Comparison of ENCODE assay signal across 11 cellular contexts in the genomic region with DNA sequence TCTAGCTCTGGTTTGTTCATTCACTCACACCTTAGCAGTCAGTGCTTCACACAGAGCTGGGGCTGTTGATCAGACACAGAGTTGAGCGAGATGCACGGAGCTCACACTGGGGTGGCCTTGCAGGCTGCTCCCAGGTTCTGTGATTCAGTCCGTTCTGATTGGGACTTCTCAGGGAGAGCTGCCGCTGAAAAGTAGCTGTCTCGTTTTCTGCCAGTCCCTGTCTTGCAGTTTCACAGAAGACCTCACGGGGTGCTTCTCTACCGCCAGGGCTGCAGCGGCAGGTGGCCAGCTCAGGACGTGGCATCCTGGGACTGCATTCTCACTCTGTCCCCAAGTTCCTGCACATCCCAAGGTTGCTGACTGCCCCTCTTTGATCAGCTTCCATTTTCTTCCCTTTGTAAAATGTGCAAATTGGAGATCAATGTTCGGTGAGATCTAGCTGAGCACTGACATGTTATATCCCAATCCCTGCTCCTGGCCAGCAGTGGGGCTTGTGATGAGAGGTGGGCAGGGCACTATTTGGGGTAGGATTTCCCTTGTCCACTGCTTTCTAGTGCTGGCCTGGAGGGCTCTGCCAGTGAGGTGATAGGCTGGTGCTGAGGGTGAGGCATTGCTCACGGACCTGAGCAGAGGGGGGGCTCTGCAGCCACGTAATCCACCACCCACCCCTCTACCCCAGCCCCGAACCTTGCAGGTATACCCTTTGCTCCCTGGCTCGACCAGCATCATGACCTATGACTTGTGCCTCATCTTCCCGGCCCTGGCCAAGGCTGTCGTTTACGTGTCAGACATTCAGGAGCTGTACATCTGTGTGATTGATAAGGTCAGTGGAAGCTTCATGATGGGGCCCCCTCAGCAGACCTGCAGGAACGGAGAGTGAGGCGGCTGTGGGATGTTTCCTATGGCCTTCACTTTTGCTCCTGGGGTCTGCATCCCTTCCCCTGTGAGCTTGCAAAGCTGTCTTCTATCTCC. TPM values are rescaled to one million over a fixed set of nuclear protein-coding genes. Genes with fewer than 3 reads are reported as not detected.
A peak's percentile ranks its signal among the peaks of the same experiment; 100 is the strongest.
DNase-seq lines count a peak whose midpoint lies in the region; ATAC-seq and TF ChIP-seq lines count a peak whose summit lies in the region.
"Had no signal": no experiment of that assay in that cellular context is flagged by ENCODE, and none has a peak within 500 bp of the region (broad histone marks: within the 10 kb centered on the region; RNA-seq: fewer than 3 reads in every experiment).

No MANE protein-coding gene starts in this region.

- H3K27me3 Mint-ChIP-seq in chondrocyte (ENCODE audit: low read depth) (peaks cover 35% of the 10 kb centered on the region), osteocyte (ENCODE audit: unreplicated experiment) (peaks cover 52% of the 10 kb centered on the region)

- peak; percentile 69 for DNase-seq in DMS 273 (lab: John Stamatoyannopoulos, UW; ENCODE audit: unreplicated experiment)
- DNase-seq in DMS 273 treated with DMSO at 0.1 percent for 48 hours (lab: John Stamatoyannopoulos, UW), result no peak
- DNase-seq in NCI-H526 (lab: John Stamatoyannopoulos, UW), result peak; percentile 41 to 78
- no peak for DNase-seq in chondrocyte (ENCODE audit: low spot score)
- DNase-seq in osteocyte (ENCODE audit: extremely low spot score, unreplicated experiment), result no peak
- DNase-seq in HEK293T (ENCODE audit: extremely low spot score), result no peak
- no peak for DNase-seq in NCI-H1048 (lab: John Stamatoyannopoulos, UW)
- DNase-seq: activated CD4-positive, CD25-positive, alpha-beta regulatory T cell treated with anti-CD3 and anti-CD28 coated beads, Interleukin-2, amount 50 U/mL, for 72 hours; activated naive CD4-positive, alpha-beta T cell treated with Interleukin-2 at 50 U/mL for 16 hours; NCI-H774 had no signal

- H3K9me3 Mint-ChIP-seq in chondrocyte (ENCODE audit: low read depth), result peaks cover 9% of the 10 kb centered on the region
- H3K9me3 Mint-ChIP-seq in osteocyte (ENCODE audit: unreplicated experiment), result peaks cover 4% of the 10 kb centered on the region

- H3K27ac Mint-ChIP-seq in chondrocyte (ENCODE audit: unreplicated experiment) (no peak overlapping the region), osteocyte (ENCODE audit: unreplicated experiment) (no peak overlapping the region)

- CTCF ChIA-PET in HEK293T (lab: Yijun Ruan, JAX), result interaction anchor here (1.0 kb wide), 1 partner anchor 9 kb away, joined by 4 read pairs; no protein-coding TSS in a partner anchor

- TF ChIP-seq CTCF in chondrocyte (IDR thresholded peaks at IDR 0.05) (peak; percentile 49), osteocyte (IDR thresholded peaks at IDR 0.05) (peak; percentile 13)

- H3K4me3 Mint-ChIP-seq in chondrocyte (ENCODE audit: unreplicated experiment) (no peak overlapping the region), osteocyte (ENCODE audit: unreplicated experiment) (no peak overlapping the region)

- H3K4me1 Mint-ChIP-seq in chondrocyte (ENCODE audit: low read depth) (peaks cover 1% of the 10 kb centered on the region), osteocyte (ENCODE audit: unreplicated experiment) (no peaks in the 10 kb centered on the region)

- no peaks in the 10 kb centered on the region for H3K36me3 Mint-ChIP-seq in chondrocyte (ENCODE audit: low read depth)
- no peaks in the 10 kb centered on the region for H3K36me3 Mint-ChIP-seq in osteocyte (ENCODE audit: unreplicated experiment)

- POLR2A ChIA-PET in HEK293T (lab: Yijun Ruan, JAX), result no interaction called here

- no peak for ATAC-seq in HG02970 (IDR thresholded peaks at IDR 0.05; ENCODE audit: low FRiP score, unreplicated experiment)

TF ChIP-seq in HEK293T, 16 proteins besides CTCF, POLR2A, EP300 and RAD21:
- no peak for TF ChIP-seq LEF1 (IDR thresholded peaks at IDR 0.05; ENCODE audit: borderline replicate concordance)
- TF ChIP-seq FOXA1 (IDR thresholded peaks at IDR 0.05), result no peak
- no peak for TF ChIP-seq HDGF (IDR thresholded peaks at IDR 0.05; ENCODE audit: borderline replicate concordance)
- no peak for TF ChIP-seq CTBP1 (IDR thresholded peaks at IDR 0.05; ENCODE audit: borderline replicate concordance)
- TF ChIP-seq ELF4 (IDR thresholded peaks at IDR 0.05), result no peak
- no peak for TF ChIP-seq ARNT (IDR thresholded peaks at IDR 0.05)
- TF ChIP-seq TARDBP (IDR thresholded peaks at IDR 0.05), result no peak
- TF ChIP-seq SUZ12 (IDR thresholded peaks at IDR 0.05), result no peak
- TF ChIP-seq L3MBTL2 (conservative IDR thresholded peaks at IDR 0.05), result no peak
- TF ChIP-seq, protein P1, sequence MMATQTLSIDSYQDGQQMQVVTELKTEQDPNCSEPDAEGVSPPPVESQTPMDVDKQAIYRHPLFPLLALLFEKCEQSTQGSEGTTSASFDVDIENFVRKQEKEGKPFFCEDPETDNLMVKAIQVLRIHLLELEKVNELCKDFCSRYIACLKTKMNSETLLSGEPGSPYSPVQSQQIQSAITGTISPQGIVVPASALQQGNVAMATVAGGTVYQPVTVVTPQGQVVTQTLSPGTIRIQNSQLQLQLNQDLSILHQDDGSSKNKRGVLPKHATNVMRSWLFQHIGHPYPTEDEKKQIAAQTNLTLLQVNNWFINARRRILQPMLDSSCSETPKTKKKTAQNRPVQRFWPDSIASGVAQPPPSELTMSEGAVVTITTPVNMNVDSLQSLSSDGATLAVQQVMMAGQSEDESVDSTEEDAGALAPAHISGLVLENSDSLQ (IDR thresholded peaks at IDR 0.05), result no peak
- TF ChIP-seq FOXM1 (IDR thresholded peaks at IDR 0.05; ENCODE audit: borderline replicate concordance), result no peak
- TF ChIP-seq SP1 (IDR thresholded peaks at IDR 0.05), result no peak

RNA-seq across cellular contexts. Expression of a gene that starts 5.3 kb away (rescaled TPM):
- total RNA-seq in chondrocyte (11.3 to 15.1 TPM (median 14.2 TPM) in 3 replicates), osteocyte (16.9 and 17.6 TPM in 2 replicates)

RNA-seq across cellular contexts. Expression of a gene that starts 43.8 kb away (rescaled TPM):
- total RNA-seq in chondrocyte (15.2 to 17.1 TPM (median 15.3 TPM) in 3 replicates), osteocyte (13.1 and 13.9 TPM in 2 replicates)

Comparison
In these comparisons a context has a peak if more than half of its experiments do, and no peak if none do; other contexts are left out.
1. DNase-seq: peak in DMS 273 (single experiment) and NCI-H526 (2 of 2); none in DMS 273 treated with DMSO at 0.1 percent for 48 hours (single experiment), chondrocyte (single experiment), osteocyte (single experiment), HEK293T (single experiment) and NCI-H1048 (single experiment).